12 cellular contexts compared by ENCODE assay signal in genomic region chr4:40212674-40213504, GRCh38. TPM values are rescaled to one million over a fixed set of nuclear protein-coding genes. Genes with fewer than 3 reads are reported as not detected.
DNase-seq lines count a peak whose midpoint lies in the region; ATAC-seq and TF ChIP-seq lines count a peak whose summit lies in the region.
"Had no signal": no experiment of that assay in that cellular context is flagged by ENCODE, and none has a peak within 500 bp of the region (broad histone marks: within the 10 kb centered on the region; RNA-seq: fewer than 3 reads in every experiment).

No MANE protein-coding gene starts in this region.

- peaks cover 6% of the 10 kb centered on the region for H3K4me1 ChIP-seq in adipocyte (ENCODE audit: control insufficient read depth, insufficient read depth, low read length)
- no peaks in the 10 kb centered on the region for H3K4me1 ChIP-seq in upper lobe of left lung

- H3K27ac ChIP-seq in upper lobe of left lung: no peak overlapping the region
- H3K27ac ChIP-seq: brain microvascular endothelial cell, PC-9 had no signal

- H3K9ac ChIP-seq in adipocyte (ENCODE audit: low read length): no peak overlapping the region

- no peak for TF ChIP-seq POLR2A in upper lobe of left lung (IDR thresholded peaks at IDR 0.05)

- TF ChIP-seq CTCF in GM06990 (IDR thresholded peaks at IDR 0.05; ENCODE audit: insufficient read depth, low read length, poor library complexity, severe bottlenecking): no peak
- no peak for TF ChIP-seq CTCF in upper lobe of left lung (IDR thresholded peaks at IDR 0.05)

- H3K9me3 ChIP-seq in adipocyte (ENCODE audit: control insufficient read depth, low read length) (no peaks in the 10 kb centered on the region), upper lobe of left lung (no peaks in the 10 kb centered on the region), MG63 (no peaks in the 10 kb centered on the region)

- peaks cover 15% of the 10 kb centered on the region for H3K36me3 ChIP-seq in GM06990 (ENCODE audit: control insufficient read depth, insufficient read depth, low read length)
- no peaks in the 10 kb centered on the region for H3K36me3 ChIP-seq in adipocyte (ENCODE audit: control insufficient read depth, insufficient read depth, low read length, severe bottlenecking)
- H3K36me3 ChIP-seq in upper lobe of left lung: no peaks in the 10 kb centered on the region
- H3K36me3 ChIP-seq in MG63: no peaks in the 10 kb centered on the region
- H3K36me3 ChIP-seq: brain microvascular endothelial cell had no signal

- WGBS in upper lobe of left lung, 2 donors: 55 to 69% methylated on average over 6 of the region's 6 CpGs

- H3K4me3 ChIP-seq in GM06990 (replicated peaks; ENCODE audit: low read depth, low read length) (peak overlapping the region; percentile 26), adipocyte (ENCODE audit: low read length) (no peak overlapping the region), upper lobe of left lung (no peak overlapping the region), MG63 (no peak overlapping the region)
- H3K4me3 ChIP-seq: PC-9 had no signal

- no peak for TF ChIP-seq EP300 in upper lobe of left lung (IDR thresholded peaks at IDR 0.05)

- ATAC-seq in upper lobe of left lung (ENCODE audit: low FRiP score in 2 of 2): no peak
- ATAC-seq in GM21576 (IDR thresholded peaks at IDR 0.05; ENCODE audit: unreplicated experiment): no peak

- no peak for DNase-seq in GM06990 (ENCODE audit: extremely low read depth, insufficient read length)
- DNase-seq in M059J (ENCODE audit: low read depth): peak; percentile 47
- peak; percentile 30 for DNase-seq in adipocyte (ENCODE audit: low read depth)
- peak; percentile 11 for DNase-seq in renal cortical epithelial cell (ENCODE audit: low read depth)
- no peak for DNase-seq in upper lobe of left lung
- no peak for DNase-seq in MG63
- DNase-seq: activated CD4-positive, CD25-positive, alpha-beta regulatory T cell treated with anti-CD3 and anti-CD28 coated beads, Interleukin-2, amount 50 U/mL, for 72 hours; brain microvascular endothelial cell; NCI-H1694; PC-9 had no signal

- H3K27me3 ChIP-seq in GM06990 (replicated peaks; ENCODE audit: control insufficient read depth, insufficient read depth, low read length) (no peaks in the 10 kb centered on the region), adipocyte (replicated peaks; ENCODE audit: control insufficient read depth, insufficient read depth, low read length) (no peaks in the 10 kb centered on the region), upper lobe of left lung (no peaks in the 10 kb centered on the region), MG63 (no peaks in the 10 kb centered on the region)
- H3K27me3 ChIP-seq: brain microvascular endothelial cell had no signal

RNA-seq across cellular contexts. Expression of gene RHOH, which starts 16.1 kb away (rescaled TPM):
- total RNA-seq in M059J (2014; rRNA removed; shearing (Covaris generic)): not detected in 2 replicates
- total RNA-seq in renal cortical epithelial cell: not detected in 2 replicates
- 10 to 100 TPM in 3 of 6 donors, 1 to 10 TPM in 3; 5.5 to 19.9 (median 8.4) TPM for total RNA-seq in upper lobe of left lung
- total RNA-seq in MG63 (2014; rRNA removed; shearing (Covaris generic); ENCODE audit: low replicate concordance): not detected in 2 replicates
- total RNA-seq: PC-9, pulmonary artery endothelial cell had no signal

Comparison
In these comparisons a context has a peak if more than half of its experiments do, and no peak if none do; other contexts are left out.
1. DNase-seq: peak in M059J (single experiment), adipocyte (single experiment) and renal cortical epithelial cell (single experiment); none in GM06990 (single experiment), upper lobe of left lung (0 of 2) and MG63 (single experiment).